ENCODE assay signal across 1 cellular context in genomic region chr9:76377791-76378190, GRCh38.
TF ChIP-seq lines count a peak whose summit lies in the region.

No MANE protein-coding gene starts in this region.

TF ChIP-seq in IMR-90, 13 proteins besides CTCF, POLR2A, EP300 and RAD21 (continued from another document):
- TF ChIP-seq RCOR1 (IDR thresholded peaks at IDR 0.05; ENCODE audit: insufficient replicate concordance, low read length) = no peak
- no peak for TF ChIP-seq NFE2L2 (IDR thresholded peaks at IDR 0.05; ENCODE audit: low read depth, low read length)
- TF ChIP-seq ELK1 (IDR thresholded peaks at IDR 0.05; ENCODE audit: borderline replicate concordance, low read depth, low read length) = no peak
- no peak for TF ChIP-seq CEBPB (IDR thresholded peaks at IDR 0.05; ENCODE audit: low read depth, low read length)
- TF ChIP-seq CHD1 (IDR thresholded peaks at IDR 0.05; ENCODE audit: low read depth, low read length) = no peak
- TF ChIP-seq MAZ (IDR thresholded peaks at IDR 0.05; ENCODE audit: borderline replicate concordance, low read depth, low read length) = no peak
- TF ChIP-seq SMC3 (IDR thresholded peaks at IDR 0.05; ENCODE audit: low read depth, low read length) = no peak
- TF ChIP-seq USF2 (IDR thresholded peaks at IDR 0.05; ENCODE audit: low read depth, low read length) = no peak
